ENCODE assay signal across 8 cellular contexts in genomic region chr5:68287631-68287975, GRCh38.
DNase-seq lines count a peak whose midpoint lies in the region.

No MANE protein-coding gene starts in this region.

- H3K4me3 ChIP-seq in mucosa of rectum (ENCODE audit: low read length in 2 of 2) (peak overlapping the region; percentile 73 to 81), urinary bladder (ENCODE audit: low read depth, low read length) (peak overlapping the region; percentile 48)

- H3K9me3 Mint-ChIP-seq in activated naive CD4-positive, alpha-beta T cell treated with anti-CD3 and anti-CD28 coated beads, Interleukin-2, amount 50 U/mL, for 24 hours: no peaks in the 10 kb centered on the region

- no peaks in the 10 kb centered on the region for H3K27me3 ChIP-seq in mucosa of rectum (ENCODE audit: control insufficient read depth in 2 of 2, insufficient read depth in 2 of 2, low read length in 2 of 2)

- H3K27me3 Mint-ChIP-seq in activated naive CD4-positive, alpha-beta T cell treated with anti-CD3 and anti-CD28 coated beads, Interleukin-2, amount 50 U/mL, for 24 hours: no peaks in the 10 kb centered on the region

- DNase-seq in activated naive CD4-positive, alpha-beta T cell treated with anti-CD3 and anti-CD28 coated beads, Interleukin-2, amount 50 U/mL, for 16 hours: no peak
- DNase-seq in caudate nucleus (lab: John Stamatoyannopoulos, UW) (no peak), medulla oblongata (ENCODE audit: extremely low spot score) (no peak), cerebellar cortex (ENCODE audit: low spot score) (no peak)
- no peak for DNase-seq in stimulated activated naive CD4-positive, alpha-beta T cell treated with Interleukin-2 at 50 U/mL for 16 hours (lab: John Stamatoyannopoulos, UW)

- H3K4me3 Mint-ChIP-seq in activated naive CD4-positive, alpha-beta T cell treated with anti-CD3 and anti-CD28 coated beads, Interleukin-2, amount 50 U/mL, for 24 hours: peak overlapping the region; percentile 89

- H3K4me1 ChIP-seq in mucosa of rectum (ENCODE audit: control insufficient read depth in 2 of 2, insufficient read depth in 2 of 2, low read length in 2 of 2): peaks cover 23 to 49% of the 10 kb centered on the region in 2 donors
- H3K4me1 ChIP-seq in urinary bladder (ENCODE audit: insufficient read depth): no peaks in the 10 kb centered on the region

- no peaks in the 10 kb centered on the region for H3K9me3 ChIP-seq in mucosa of rectum (ENCODE audit: control insufficient read depth in 2 of 2, low read length in 2 of 2)

- peak overlapping the region; percentile 80 to 88 for H3K9ac ChIP-seq in mucosa of rectum (ENCODE audit: low read depth in 1 of 2, low read length in 2 of 2)

- 57% methylated on average over 8 of the region's 8 CpGs for WGBS in urinary bladder

- peak overlapping the region; percentile 86 for H3K27ac Mint-ChIP-seq in activated naive CD4-positive, alpha-beta T cell treated with anti-CD3 and anti-CD28 coated beads, Interleukin-2, amount 50 U/mL, for 24 hours

- H3K4me1 Mint-ChIP-seq in activated naive CD4-positive, alpha-beta T cell treated with anti-CD3 and anti-CD28 coated beads, Interleukin-2, amount 50 U/mL, for 24 hours: peaks cover 96% of the 10 kb centered on the region

- peaks cover 3% of the 10 kb centered on the region for H3K36me3 Mint-ChIP-seq in activated naive CD4-positive, alpha-beta T cell treated with anti-CD3 and anti-CD28 coated beads, Interleukin-2, amount 50 U/mL, for 24 hours

- H3K27ac ChIP-seq in caudate nucleus (ENCODE audit: low read depth, low read length) (peak overlapping the region; percentile 89), mucosa of rectum (ENCODE audit: low read depth in 2 of 2, low read length in 2 of 2) (peak overlapping the region; percentile 88 to 91), urinary bladder (ENCODE audit: low read depth) (no peak overlapping the region)

- H3K36me3 ChIP-seq in mucosa of rectum (ENCODE audit: control insufficient read depth in 2 of 2, insufficient read depth in 2 of 2, low read length in 2 of 2): peaks cover 13 to 16% of the 10 kb centered on the region in 2 donors
- peaks cover 3% of the 10 kb centered on the region for H3K36me3 ChIP-seq in urinary bladder (ENCODE audit: insufficient read depth)
